Comparison of ENCODE assay signal across 32 cellular contexts in genomic region chr10:14050598-14050997, GRCh38.
"Had no signal": no experiment of that assay in that cellular context is flagged by ENCODE, and none has a peak within 500 bp of the region (broad histone marks: within the 10 kb centered on the region; RNA-seq: fewer than 3 reads in every experiment).

No MANE protein-coding gene starts in this region.

- H3K36me3 Mint-ChIP-seq: activated CD8-positive, alpha-beta memory T cell treated with anti-CD3 and anti-CD28 coated beads, Interleukin-2, amount 10 ng/mL, durations not matched to agents 7 days and 5 days; activated naive CD8-positive, alpha-beta T cell treated with anti-CD3 and anti-CD28 coated beads for 36 hours had no signal

- H3K27me3 Mint-ChIP-seq: activated CD8-positive, alpha-beta memory T cell treated with anti-CD3 and anti-CD28 coated beads, Interleukin-2, amount 10 ng/mL, durations not matched to agents 7 days and 5 days; activated naive CD8-positive, alpha-beta T cell treated with anti-CD3 and anti-CD28 coated beads for 36 hours had no signal

- H3K4me3 Mint-ChIP-seq: activated CD4-positive, alpha-beta memory T cell treated with anti-CD3 and anti-CD28 coated beads, Interleukin-2, amount 10 ng/mL, durations not matched to agents 7 days and 5 days; activated CD8-positive, alpha-beta memory T cell treated with anti-CD3 and anti-CD28 coated beads, Interleukin-2, amount 10 ng/mL, durations not matched to agents 7 days and 5 days; activated naive CD8-positive, alpha-beta T cell treated with anti-CD3 and anti-CD28 coated beads for 36 hours; activated T-helper 17 cell treated with anti-CD3 and anti-CD28 coated beads, Interleukin-2, amount 50 U/mL, for 72 hours; central memory CD8-positive, alpha-beta T cell had no signal

- H3K27ac ChIP-seq: cardiac muscle cell, colonic mucosa, SJCRH30, SK-N-MC, WERI-Rb-1 had no signal

- H3K27me3 ChIP-seq: cardiac muscle cell, colonic mucosa, SJCRH30 had no signal

- H3K27ac Mint-ChIP-seq: activated CD4-positive, alpha-beta memory T cell treated with anti-CD3 and anti-CD28 coated beads, Interleukin-2, amount 10 ng/mL, durations not matched to agents 7 days and 5 days; activated CD8-positive, alpha-beta memory T cell treated with anti-CD3 and anti-CD28 coated beads, Interleukin-2, amount 10 ng/mL, durations not matched to agents 7 days and 5 days; activated naive CD8-positive, alpha-beta T cell treated with anti-CD3 and anti-CD28 coated beads for 36 hours; activated T-helper 17 cell treated with anti-CD3 and anti-CD28 coated beads, Interleukin-2, amount 50 U/mL, for 72 hours had no signal

- DNase-seq: activated CD4-positive, alpha-beta memory T cell treated with anti-CD3 and anti-CD28 coated beads, Interleukin-2, amount 10 ng/mL, durations not matched to agents 7 days and 5 days; activated CD4-positive, alpha-beta T cell treated with anti-CD3 and anti-CD28 coated beads for 1 hour; activated CD4-positive, alpha-beta T cell treated with anti-CD3 and anti-CD28 coated beads for 48 hours; activated CD4-positive, CD25-positive, alpha-beta regulatory T cell; activated CD8-positive, alpha-beta memory T cell treated with anti-CD3 and anti-CD28 coated beads for 24 hours; activated CD8-positive, alpha-beta memory T cell treated with anti-CD3 and anti-CD28 coated beads, Interleukin-2, amount 10 ng/mL, durations not matched to agents 7 days and 5 days; activated CD8-positive, alpha-beta memory T cell treated with anti-CD3 and anti-CD28 coated beads, Interleukin-2, amount 50 U/mL, for 48 hours; activated effector memory CD4-positive, alpha-beta T cell treated with anti-CD3 and anti-CD28 coated beads, Interleukin-2, amount 50 U/mL, for 16 hours; activated naive CD4-positive, alpha-beta T cell; activated naive CD4-positive, alpha-beta T cell treated with anti-CD3 and anti-CD28 coated beads, Interleukin-2, amount 50 U/mL, for 16 hours; activated naive CD8-positive, alpha-beta T cell treated with anti-CD3 and anti-CD28 coated beads for 36 hours; activated T-cell treated with anti-CD3 and anti-CD28 coated beads, Interleukin-2, amount 50 U/mL, for 48 hours; amniotic stem cell; aorta; colonic mucosa; NCI-H1105; NCI-H1417 treated with DMSO at 0.1 percent for 48 hours; NCI-H187 treated with DMSO at 0.1 percent for 48 hours; NCI-H2081; NCI-H226; NCI-H446 treated with DMSO at 0.1 percent for 48 hours; NCI-H524; NCI-H774; SHP77; SJCRH30; T1000; WERI-Rb-1 had no signal

- H3K4me1 Mint-ChIP-seq: activated CD8-positive, alpha-beta memory T cell treated with anti-CD3 and anti-CD28 coated beads, Interleukin-2, amount 10 ng/mL, durations not matched to agents 7 days and 5 days; activated T-helper 17 cell treated with anti-CD3 and anti-CD28 coated beads, Interleukin-2, amount 50 U/mL, for 72 hours; central memory CD8-positive, alpha-beta T cell had no signal

- H3K4me3 ChIP-seq: cardiac muscle cell, colonic mucosa, SJCRH30, SK-N-MC had no signal

- ATAC-seq: activated CD8-positive, alpha-beta memory T cell treated with anti-CD3 and anti-CD28 coated beads, Interleukin-2, amount 10 ng/mL, durations not matched to agents 7 days and 5 days; activated T-helper 17 cell treated with anti-CD3 and anti-CD28 coated beads, Interleukin-2, amount 50 U/mL, for 72 hours; Panc1 had no signal

- H3K4me1 ChIP-seq: colonic mucosa had no signal

- H3K9me3 ChIP-seq: colonic mucosa, SJCRH30 had no signal

- H3K36me3 ChIP-seq: cardiac muscle cell, colonic mucosa, SJCRH30, WERI-Rb-1 had no signal
